1 cellular context compared by ENCODE assay signal in genomic region chr11:74702383-74703007, GRCh38.
TF ChIP-seq lines count a peak whose summit lies in the region.

No MANE protein-coding gene starts in this region.

TF ChIP-seq in IMR-90, 13 proteins besides CTCF, POLR2A, EP300 and RAD21:
- TF ChIP-seq SMC3 (IDR thresholded peaks at IDR 0.05; ENCODE audit: low read depth, low read length) (peak; percentile 96), RFX5 (IDR thresholded peaks at IDR 0.05; ENCODE audit: low read depth, low read length) (no peak), CHD1 (IDR thresholded peaks at IDR 0.05; ENCODE audit: low read depth, low read length) (no peak), MAZ (IDR thresholded peaks at IDR 0.05; ENCODE audit: borderline replicate concordance, low read depth, low read length) (peak; percentile 15; the same call in 1 of the 2 replicates)
